ENCODE assay signal across 16 cellular contexts in the genomic region with DNA sequence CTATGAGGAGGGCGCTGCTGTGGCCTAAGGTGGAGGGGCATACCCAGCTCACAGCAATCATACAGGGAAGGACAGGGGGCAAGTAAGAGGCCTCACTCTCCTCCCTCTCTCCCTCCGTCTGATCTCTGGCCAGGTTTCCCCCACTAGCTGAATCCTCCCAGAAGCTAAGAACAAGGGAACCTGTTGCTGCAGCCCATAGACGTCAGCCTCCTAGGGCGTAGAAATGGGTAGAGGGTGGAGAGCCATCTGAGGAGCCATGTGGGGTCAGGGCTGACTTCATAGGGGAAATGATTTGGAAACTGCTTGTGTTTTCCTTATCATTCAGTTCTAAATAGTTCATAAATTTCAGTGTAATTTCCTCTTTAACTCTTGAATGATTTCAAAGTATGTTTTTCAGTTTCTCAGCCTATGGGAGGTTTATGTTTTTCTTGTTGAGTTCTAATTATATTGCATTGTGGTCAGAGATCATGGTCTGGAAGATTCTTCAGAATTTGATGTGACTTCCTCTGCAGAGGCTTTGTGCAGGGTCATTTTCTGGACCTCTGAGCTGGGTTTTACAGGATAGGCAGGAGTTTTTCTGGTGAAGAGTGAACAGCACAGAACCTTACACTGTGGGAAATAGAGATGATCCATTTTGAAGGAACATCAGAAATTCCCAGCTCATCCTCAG. TPM values are rescaled to one million over a fixed set of nuclear protein-coding genes. Genes with fewer than 3 reads are reported as not detected.
"Had no signal": no experiment of that assay in that cellular context is flagged by ENCODE, and none has a peak within 500 bp of the region (broad histone marks: within the 10 kb centered on the region; RNA-seq: fewer than 3 reads in every experiment).

No MANE protein-coding gene starts in this region.

- H3K27ac ChIP-seq: ascending aorta, esophagus squamous epithelium, right atrium auricular region, transverse colon had no signal

- FAIRE-seq: small intestine had no signal

- H3K9me3 ChIP-seq: ascending aorta, esophagus squamous epithelium, right atrium auricular region, transverse colon had no signal

- H3K27me3 ChIP-seq: ascending aorta, esophagus squamous epithelium, right atrium auricular region, transverse colon had no signal

- H3K4me3 ChIP-seq: ascending aorta, esophagus squamous epithelium, right atrium auricular region, transverse colon had no signal

- DNase-seq: activated effector memory CD4-positive, alpha-beta T cell treated with anti-CD3 and anti-CD28 coated beads, Interleukin-2, amount 50 U/mL, for 16 hours; activated T-cell treated with anti-CD3 and anti-CD28 coated beads, Interleukin-2, amount 50 U/mL, for 1 hour; esophagus squamous epithelium; foreskin fibroblast; glutamatergic neuron; small intestine; substantia nigra; transverse colon had no signal

- H3K36me3 ChIP-seq: ascending aorta, esophagus squamous epithelium, right atrium auricular region, transverse colon had no signal

RNA-seq across cellular contexts. Expression of a gene that starts 52.8 kb away (rescaled TPM):
- total RNA-seq: activated CD8-positive, alpha-beta memory T cell treated with anti-CD3 and anti-CD28 coated beads for 36 hours; ascending aorta; bronchial epithelial cell; chondrocyte; esophagus squamous epithelium; lower leg skin; myocyte; posterior vena cava; right atrium auricular region; transverse colon had no signal
- polyA plus RNA-seq: small intestine had no signal
